25 cellular contexts compared by ENCODE assay signal in genomic region chr2:9966491-9967022, GRCh38.
"Had no signal": no experiment of that assay in that cellular context is flagged by ENCODE, and none has a peak within 500 bp of the region (broad histone marks: within the 10 kb centered on the region; RNA-seq: fewer than 3 reads in every experiment).

No MANE protein-coding gene starts in this region.

- H3K4me3 Mint-ChIP-seq: activated CD4-positive, alpha-beta T cell treated with anti-CD3 and anti-CD28 coated beads, Interleukin-2, amount 10 ng/mL, durations not matched to agents 7 days and 5 days; activated naive CD4-positive, alpha-beta T cell treated with anti-CD3 and anti-CD28 coated beads for 36 hours; activated naive CD8-positive, alpha-beta T cell treated with anti-CD3 and anti-CD28 coated beads, Interleukin-2, amount 10 ng/mL, durations not matched to agents 7 days and 5 days; neural crest cell; stimulated activated naive CD8-positive, alpha-beta T cell treated with anti-CD3 and anti-CD28 coated beads, Interleukin-15, amount 100 ng/mL, for 72 hours had no signal

- FAIRE-seq: bronchial epithelial cell, TTC549 had no signal

- H3K36me3 Mint-ChIP-seq: activated naive CD8-positive, alpha-beta T cell treated with anti-CD3 and anti-CD28 coated beads, Interleukin-2, amount 10 ng/mL, durations not matched to agents 7 days and 5 days had no signal

- H3K9me3 Mint-ChIP-seq: activated CD4-positive, alpha-beta T cell treated with anti-CD3 and anti-CD28 coated beads, Interleukin-2, amount 10 ng/mL, durations not matched to agents 7 days and 5 days; activated naive CD4-positive, alpha-beta T cell treated with anti-CD3 and anti-CD28 coated beads for 36 hours; activated naive CD8-positive, alpha-beta T cell treated with anti-CD3 and anti-CD28 coated beads, Interleukin-2, amount 10 ng/mL, durations not matched to agents 7 days and 5 days; activated T-cell treated with anti-CD3 and anti-CD28 coated beads, Interleukin-2, amount 50 U/mL, for 72 hours; neural crest cell; stimulated activated naive CD8-positive, alpha-beta T cell treated with anti-CD3 and anti-CD28 coated beads, Interleukin-15, amount 100 ng/mL, for 72 hours had no signal

- ATAC-seq: activated T-cell treated with anti-CD3 and anti-CD28 coated beads, Interleukin-2, amount 50 U/mL, for 72 hours; heart left ventricle; left cardiac atrium; mucosa of descending colon; right lobe of liver; stimulated activated naive CD8-positive, alpha-beta T cell treated with anti-CD3 and anti-CD28 coated beads, Interleukin-15, amount 100 ng/mL, for 72 hours had no signal

- DNase-seq: activated CD4-positive, alpha-beta T cell treated with anti-CD3 and anti-CD28 coated beads, Interleukin-2, amount 10 ng/mL, durations not matched to agents 7 days and 5 days; activated CD4-positive, CD25-positive, alpha-beta regulatory T cell treated with anti-CD3 and anti-CD28 coated beads, Interleukin-2, amount 50 U/mL, for 72 hours; activated effector memory CD4-positive, alpha-beta T cell treated with Interleukin-2 at 50 U/mL for 16 hours; activated naive CD4-positive, alpha-beta T cell treated with anti-CD3 and anti-CD28 coated beads for 36 hours; activated naive CD8-positive, alpha-beta T cell treated with anti-CD3 and anti-CD28 coated beads, Interleukin-2, amount 10 ng/mL, durations not matched to agents 7 days and 5 days; activated T-cell treated with anti-CD3 and anti-CD28 coated beads, Interleukin-2, amount 50 U/mL, for 72 hours; amniotic stem cell; colonic mucosa; dorsolateral prefrontal cortex; heart left ventricle; islet precursor cell; left cardiac atrium; mesendoderm; mucosa of descending colon; occipital lobe; posterior cingulate gyrus; right lobe of liver; stimulated activated CD4-positive, alpha-beta T cell treated with anti-CD3 and anti-CD28 coated beads, Interleukin-1b, Interleukin-23, amount 100 ng/mL, for 48 hours; stimulated activated naive CD8-positive, alpha-beta T cell treated with anti-CD3 and anti-CD28 coated beads, Interleukin-15, amount 100 ng/mL, for 72 hours; WERI-Rb-1 had no signal

- H3K27me3 ChIP-seq: colonic mucosa, dorsolateral prefrontal cortex, heart left ventricle, right lobe of liver, tibial nerve had no signal

- H3K9me3 ChIP-seq: colonic mucosa, heart left ventricle, mucosa of descending colon, right lobe of liver, tibial nerve had no signal

- H3K27ac ChIP-seq: colonic mucosa, dorsolateral prefrontal cortex, heart left ventricle, right lobe of liver, tibial nerve, WERI-Rb-1 had no signal

- H3K36me3 ChIP-seq: colonic mucosa, tibial nerve had no signal

- H3K4me3 ChIP-seq: colonic mucosa, dorsolateral prefrontal cortex, heart left ventricle, mucosa of descending colon, right lobe of liver, skin epidermis, tibial nerve had no signal

- H3K27ac Mint-ChIP-seq: activated CD4-positive, alpha-beta T cell treated with anti-CD3 and anti-CD28 coated beads, Interleukin-2, amount 10 ng/mL, durations not matched to agents 7 days and 5 days; activated naive CD4-positive, alpha-beta T cell treated with anti-CD3 and anti-CD28 coated beads for 36 hours; activated naive CD8-positive, alpha-beta T cell treated with anti-CD3 and anti-CD28 coated beads, Interleukin-2, amount 10 ng/mL, durations not matched to agents 7 days and 5 days; stimulated activated naive CD8-positive, alpha-beta T cell treated with anti-CD3 and anti-CD28 coated beads, Interleukin-15, amount 100 ng/mL, for 72 hours had no signal

- H3K27me3 Mint-ChIP-seq: stimulated activated naive CD8-positive, alpha-beta T cell treated with anti-CD3 and anti-CD28 coated beads, Interleukin-15, amount 100 ng/mL, for 72 hours had no signal

- H3K4me1 ChIP-seq: colonic mucosa, right lobe of liver, tibial nerve had no signal
